ENCODE assay signal across 8 cellular contexts in genomic region chr2:175414872-175415487, GRCh38.
DNase-seq lines count a peak whose midpoint lies in the region; ATAC-seq and TF ChIP-seq lines count a peak whose summit lies in the region.

No MANE protein-coding gene starts in this region.

- no peaks in the 10 kb centered on the region for H3K9me3 Mint-ChIP-seq in activated naive CD4-positive, alpha-beta T cell treated with anti-CD3 and anti-CD28 coated beads for 36 hours
- no peaks in the 10 kb centered on the region for H3K9me3 Mint-ChIP-seq in nephron progenitor cell

- no peak for TF ChIP-seq EP300 in esophagus muscularis mucosa (IDR thresholded peaks at IDR 0.05)

- H3K9me3 ChIP-seq in esophagus muscularis mucosa, result no peaks in the 10 kb centered on the region

- TF ChIP-seq CTCF in esophagus muscularis mucosa (IDR thresholded peaks at IDR 0.05), result peak in 2 of 3 experiments; percentile 14 to 47
- peak; percentile 84 for TF ChIP-seq CTCF in nephron progenitor cell (IDR thresholded peaks at IDR 0.05)

- DNase-seq in activated naive CD4-positive, alpha-beta T cell treated with anti-CD3 and anti-CD28 coated beads for 36 hours, result peak; percentile 26
- DNase-seq in activated naive CD4-positive, alpha-beta T cell treated with anti-CD3 and anti-CD28 coated beads, Interleukin-2, amount 50 U/mL, for 16 hours, result no peak
- peak; percentile 27 for DNase-seq in Jurkat, Clone E6-1 (ENCODE audit: low read depth, low spot score)
- DNase-seq in SIG-M5 (lab: John Stamatoyannopoulos, UW), result peak; percentile 13
- DNase-seq in esophagus muscularis mucosa (ENCODE audit: extremely low spot score), result no peak
- peak; percentile 64 for DNase-seq in nephron progenitor cell

- no peak overlapping the region for H3K4me3 ChIP-seq in Jurkat, Clone E6-1 (ENCODE audit: low read length)
- no peak overlapping the region for H3K4me3 ChIP-seq in esophagus muscularis mucosa

- 26% methylated on average over 3 of the region's 3 CpGs for WGBS in esophagus muscularis mucosa

- no peaks in the 10 kb centered on the region for H3K4me1 ChIP-seq in esophagus muscularis mucosa

- intact Hi-C loops in activated naive CD4-positive, alpha-beta T cell treated with anti-CD3 and anti-CD28 coated beads for 36 hours (cut with micrococcal nuclease), result loop anchor here (1.0 kb wide), 1 partner anchor 682 kb away; no protein-coding TSS in a partner anchor
- intact Hi-C loops in esophagus muscularis mucosa (cut with DNase I), result no loop called here

- no peaks in the 10 kb centered on the region for H3K27me3 ChIP-seq in esophagus muscularis mucosa

- no peak overlapping the region for H3K27ac ChIP-seq in esophagus muscularis mucosa (replicated peaks in 1 of 4)

- no peak overlapping the region for H3K4me3 Mint-ChIP-seq in activated naive CD4-positive, alpha-beta T cell treated with anti-CD3 and anti-CD28 coated beads for 36 hours
- H3K4me3 Mint-ChIP-seq in nephron progenitor cell, result no peak overlapping the region

- H3K36me3 Mint-ChIP-seq in activated naive CD4-positive, alpha-beta T cell treated with anti-CD3 and anti-CD28 coated beads for 36 hours (ENCODE audit: low read depth), result no peaks in the 10 kb centered on the region
- no peaks in the 10 kb centered on the region for H3K36me3 Mint-ChIP-seq in nephron progenitor cell (ENCODE audit: low read depth)

- no peaks in the 10 kb centered on the region for H3K27me3 Mint-ChIP-seq in activated naive CD4-positive, alpha-beta T cell treated with anti-CD3 and anti-CD28 coated beads for 36 hours (ENCODE audit: low read depth)
- peaks cover 2% of the 10 kb centered on the region for H3K27me3 Mint-ChIP-seq in nephron progenitor cell (ENCODE audit: low read depth, poor library complexity)

- no peak for TF ChIP-seq POLR2A in esophagus muscularis mucosa (IDR thresholded peaks at IDR 0.05; ENCODE audit: low read depth)

- no peaks in the 10 kb centered on the region for H3K36me3 ChIP-seq in esophagus muscularis mucosa

- H3K27ac Mint-ChIP-seq in activated naive CD4-positive, alpha-beta T cell treated with anti-CD3 and anti-CD28 coated beads for 36 hours, result no peak overlapping the region
- no peak overlapping the region for H3K27ac Mint-ChIP-seq in nephron progenitor cell

- no peaks in the 10 kb centered on the region for H3K4me1 Mint-ChIP-seq in activated naive CD4-positive, alpha-beta T cell treated with anti-CD3 and anti-CD28 coated beads for 36 hours (ENCODE audit: low read depth)
- no peaks in the 10 kb centered on the region for H3K4me1 Mint-ChIP-seq in nephron progenitor cell

- CTCF ChIA-PET in activated naive CD4-positive, alpha-beta T cell treated with anti-CD3 and anti-CD28 coated beads for 36 hours (lab: Charles Lee), result interaction anchor here (0.6 to 0.7 kb wide), 2 partner anchors 226 to 561 kb away, joined by 3 read pairs; no protein-coding TSS in a partner anchor

- ATAC-seq in GM21390 (IDR thresholded peaks at IDR 0.05; ENCODE audit: unreplicated experiment), result no peak
- no peak for ATAC-seq in GM18858 (IDR thresholded peaks at IDR 0.05; ENCODE audit: unreplicated experiment)

Comparison
In these comparisons a context has a peak if more than half of its experiments do, and no peak if none do; other contexts are left out.
1. DNase-seq: peak in activated naive CD4-positive, alpha-beta T cell treated with anti-CD3 and anti-CD28 coated beads for 36 hours (single experiment), Jurkat, Clone E6-1 (single experiment), SIG-M5 (single experiment) and nephron progenitor cell (single experiment); none in activated naive CD4-positive, alpha-beta T cell treated with anti-CD3 and anti-CD28 coated beads, Interleukin-2, amount 50 U/mL, for 16 hours (single experiment) and esophagus muscularis mucosa (single experiment).